Comparison of ENCODE assay signal across 9 cellular contexts in the genomic region with DNA sequence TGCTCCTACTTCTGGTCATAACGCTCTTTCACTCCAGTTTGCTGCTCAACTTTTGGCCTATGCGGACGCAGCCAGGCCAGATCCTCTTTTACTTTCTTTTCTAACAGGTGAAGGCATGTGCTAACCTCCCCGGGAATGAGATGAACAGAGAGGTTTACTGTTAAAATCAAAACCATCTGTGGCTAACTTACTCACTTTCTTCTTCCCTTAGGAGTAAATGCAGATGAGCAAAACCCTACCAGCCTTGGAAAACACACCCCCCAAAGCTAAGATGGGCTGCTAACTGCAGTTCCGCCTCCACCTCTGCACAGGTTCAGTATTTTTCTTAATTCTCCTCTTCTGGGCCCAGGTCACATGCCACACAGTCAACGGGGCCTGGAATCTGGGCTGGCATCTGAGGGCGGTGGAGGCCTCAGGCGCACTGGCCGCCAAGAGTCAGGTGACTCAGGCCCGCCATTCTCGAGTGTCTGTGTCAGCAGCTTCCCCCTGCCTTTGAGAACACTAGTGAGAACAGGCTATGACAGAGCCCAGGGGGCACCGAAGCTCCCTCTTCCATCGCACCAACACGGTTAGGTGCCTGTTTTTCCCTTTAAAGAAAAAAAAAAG. TPM values are rescaled to one million over a fixed set of nuclear protein-coding genes. Genes with fewer than 3 reads are reported as not detected.
DNase-seq lines count a peak whose midpoint lies in the region; ATAC-seq and TF ChIP-seq lines count a peak whose summit lies in the region.
"Had no signal": no experiment of that assay in that cellular context is flagged by ENCODE, and none has a peak within 500 bp of the region (broad histone marks: within the 10 kb centered on the region; RNA-seq: fewer than 3 reads in every experiment).

No MANE protein-coding gene starts in this region.

- no peak for TF ChIP-seq POLR2A in esophagus muscularis mucosa (IDR thresholded peaks at IDR 0.05; ENCODE audit: low read depth)

- ATAC-seq in GM18861 (IDR thresholded peaks at IDR 0.05; ENCODE audit: unreplicated experiment) (peak; percentile 50), HG03060 (IDR thresholded peaks at IDR 0.05; ENCODE audit: low read depth, unreplicated experiment) (peak; percentile 34), sciatic nerve (peak; percentile 57)
- ATAC-seq: left colon had no signal

- peaks cover 88 to 98% (median 95%) of the 10 kb centered on the region in 4 donors for H3K4me1 ChIP-seq in esophagus muscularis mucosa

- DNase-seq in activated CD4-positive, alpha-beta T cell treated with anti-CD3 and anti-CD28 coated beads, Interleukin-2, amount 50 U/mL, for 24 hours (ENCODE audit: low read depth in 1 of 2, low spot score in 1 of 2) = peak; percentile 51 to 56
- DNase-seq in esophagus muscularis mucosa (ENCODE audit: extremely low spot score) = no peak
- peak; percentile 82 for DNase-seq in sciatic nerve (ENCODE audit: low spot score)
- DNase-seq in AML-193 (lab: John Stamatoyannopoulos, UW) = no peak
- DNase-seq in HT-29 (ENCODE audit: low spot score) = no peak
- DNase-seq in NCI-H1694 treated with DMSO at 0.1 percent for 48 hours (lab: John Stamatoyannopoulos, UW) = no peak

- TF ChIP-seq CTCF in esophagus muscularis mucosa (IDR thresholded peaks at IDR 0.05) = no peak

- H3K27me3 ChIP-seq in esophagus muscularis mucosa = no peaks in the 10 kb centered on the region

- intact Hi-C loops in esophagus muscularis mucosa (cut with DNase I) (no loop called here), sciatic nerve (cut with DNase I) (no loop called here)

- no peaks in the 10 kb centered on the region for H3K36me3 ChIP-seq in esophagus muscularis mucosa

- peak overlapping the region in 1 of 4 donors; percentile 11 for H3K4me3 ChIP-seq in esophagus muscularis mucosa

- TF ChIP-seq EP300 in esophagus muscularis mucosa (IDR thresholded peaks at IDR 0.05) = no peak

- H3K9me3 ChIP-seq in esophagus muscularis mucosa = no peaks in the 10 kb centered on the region

- WGBS in esophagus muscularis mucosa = 53% methylated on average over 14 of the region's 14 CpGs

- peak overlapping the region; percentile 89 to 90 (median 89) for H3K27ac ChIP-seq in esophagus muscularis mucosa (replicated peaks in 1 of 4)

RNA-seq across cellular contexts. Expression of gene FAM53B, which starts 11.1 kb away (rescaled TPM):
- 10 to 100 TPM; 25.2 to 43.3 (median 34.7) TPM for total RNA-seq in esophagus muscularis mucosa
- 48.0 TPM for total RNA-seq in sciatic nerve
- 17.8 and 20.2 TPM in 2 replicates for total RNA-seq in HT-29 (2014; rRNA removed; shearing (Covaris generic))

RNA-seq across cellular contexts. Expression of gene EEF1AKMT2, which starts 58.7 kb away (rescaled TPM):
- total RNA-seq in esophagus muscularis mucosa (10 to 100 TPM in 2 of 4 donors, 1 to 10 TPM in 2; 9.0 to 11.9 (median 10.0) TPM), sciatic nerve (21.3 TPM)
- total RNA-seq in HT-29 (2014; rRNA removed; shearing (Covaris generic)) = 10.7 and 14.0 TPM in 2 replicates

Comparison
In these comparisons a context has a peak if more than half of its experiments do, and no peak if none do; other contexts are left out.
1. DNase-seq: peak in activated CD4-positive, alpha-beta T cell treated with anti-CD3 and anti-CD28 coated beads, Interleukin-2, amount 50 U/mL, for 24 hours (2 of 2) and sciatic nerve (single experiment); none in esophagus muscularis mucosa (single experiment), AML-193 (0 of 2), HT-29 (single experiment) and NCI-H1694 treated with DMSO at 0.1 percent for 48 hours (single experiment).
2. Peak in every context shown above with its lines, with median percentiles within 50 percentile points of each other: ATAC-seq.